ENCODE assay signal across 13 cellular contexts in genomic region chr4:83855044-83855443, GRCh38.
DNase-seq lines count a peak whose midpoint lies in the region; ATAC-seq and TF ChIP-seq lines count a peak whose summit lies in the region.
"Had no signal": no experiment of that assay in that cellular context is flagged by ENCODE, and none has a peak within 500 bp of the region (broad histone marks: within the 10 kb centered on the region; RNA-seq: fewer than 3 reads in every experiment).

No MANE protein-coding gene starts in this region.

- in situ Hi-C loops in Caki2 (cut with HindIII; ENCODE audit: low pct_unique_long_range_greater_than_20kb, low sequenced_read_pairs) = no loop called here

- no peaks in the 10 kb centered on the region for H3K9me3 ChIP-seq in PC-9 (ENCODE audit: insufficient read depth, low read depth)
- H3K9me3 ChIP-seq: heart left ventricle had no signal

- H3K36me3 ChIP-seq in PC-9 (ENCODE audit: low read depth) = no peaks in the 10 kb centered on the region
- H3K36me3 ChIP-seq: heart left ventricle, WERI-Rb-1 had no signal

- intact Hi-C loops in PC-9 (cut with micrococcal nuclease; ENCODE audit: unreplicated experiment) = loop anchor here (1.0 kb wide), 1 partner anchor 35 kb away; no protein-coding TSS in a partner anchor

- no peak overlapping the region for H3K4me3 ChIP-seq in PC-9
- H3K4me3 ChIP-seq: heart left ventricle had no signal

- no TSS peak for BruUV-seq in PC-9 (replicated peaks; lab: Mats Ljungman, UMichigan)

- H3K4me2 ChIP-seq in PC-9 = peak overlapping the region; percentile 32

- H3F3A ChIP-seq in PC-9 (ENCODE audit: insufficient read depth, low read depth) = peaks cover 10% of the 10 kb centered on the region

- H3K79me2 ChIP-seq in PC-9 (ENCODE audit: low read depth) = no peaks in the 10 kb centered on the region

- DNase-seq in Caki2 (ENCODE audit: low read depth) (peak; percentile 79), PC-9 (peak; percentile 61 to 82), epidermal melanocyte (ENCODE audit: insufficient read length, low spot score) (peak; percentile 39), non-pigmented ciliary epithelial cell (ENCODE audit: low read depth) (peak; percentile 96)
- DNase-seq: activated T-cell treated with anti-CD3 and anti-CD28 coated beads, Interleukin-2, amount 50 U/mL, for 4 hours; heart left ventricle; naive B cell; stimulated activated CD4-positive, alpha-beta T cell treated with anti-CD3 and anti-CD28 coated beads, Interleukin-12 subunit alpha, Interleukin-12 subunit beta, amount 100 ng/mL, for 4 hours; WERI-Rb-1 had no signal

- peak overlapping the region; percentile 55 for H3K27ac ChIP-seq in PC-9
- H3K27ac ChIP-seq: heart left ventricle, WERI-Rb-1 had no signal

- H2AFZ ChIP-seq in PC-9 = peak overlapping the region; percentile 43; the same call in 1 of the 2 replicates

- no peaks in the 10 kb centered on the region for H3K9me2 ChIP-seq in PC-9 (ENCODE audit: insufficient read depth)

- H4K20me1 ChIP-seq in PC-9 (ENCODE audit: insufficient read depth) = no peaks in the 10 kb centered on the region

- no peak for TF ChIP-seq CTCF in PC-9 (conservative IDR thresholded peaks at IDR 0.05)

- POLR2A ChIA-PET in PC-9 (lab: Charles Lee; ENCODE audit: unreplicated experiment) = no interaction called here

- H3K4me1 ChIP-seq in PC-9 (replicated peaks; ENCODE audit: insufficient read depth) = peaks cover 40% of the 10 kb centered on the region
- H3K4me1 ChIP-seq: heart left ventricle had no signal

- no peak for ATAC-seq in GM19397 (IDR thresholded peaks at IDR 0.05; ENCODE audit: unreplicated experiment)
- no peak for ATAC-seq in GM21360 (IDR thresholded peaks at IDR 0.05; ENCODE audit: unreplicated experiment)
- ATAC-seq in GM18520 (IDR thresholded peaks at IDR 0.05; ENCODE audit: unreplicated experiment) = no peak
- ATAC-seq in GM19324 (IDR thresholded peaks at IDR 0.05; ENCODE audit: low FRiP score, unreplicated experiment) = no peak
- ATAC-seq: activated T-cell treated with anti-CD3 and anti-CD28 coated beads, Interleukin-2, amount 50 U/mL, for 4 hours; heart left ventricle had no signal

- H3K27me3 ChIP-seq in PC-9 (ENCODE audit: insufficient read depth, low read depth) = no peaks in the 10 kb centered on the region

- CTCF ChIA-PET in PC-9 (lab: Charles Lee) = no interaction called here

Comparison
In these comparisons a context has a peak if more than half of its experiments do, and no peak if none do; other contexts are left out.
1. DNase-seq: peak in every context shown above with its lines; median percentile 96 in non-pigmented ciliary epithelial cell; 79 in Caki2; 72 in PC-9; 39 in epidermal melanocyte.